8 cellular contexts compared by ENCODE assay signal in the genomic region with DNA sequence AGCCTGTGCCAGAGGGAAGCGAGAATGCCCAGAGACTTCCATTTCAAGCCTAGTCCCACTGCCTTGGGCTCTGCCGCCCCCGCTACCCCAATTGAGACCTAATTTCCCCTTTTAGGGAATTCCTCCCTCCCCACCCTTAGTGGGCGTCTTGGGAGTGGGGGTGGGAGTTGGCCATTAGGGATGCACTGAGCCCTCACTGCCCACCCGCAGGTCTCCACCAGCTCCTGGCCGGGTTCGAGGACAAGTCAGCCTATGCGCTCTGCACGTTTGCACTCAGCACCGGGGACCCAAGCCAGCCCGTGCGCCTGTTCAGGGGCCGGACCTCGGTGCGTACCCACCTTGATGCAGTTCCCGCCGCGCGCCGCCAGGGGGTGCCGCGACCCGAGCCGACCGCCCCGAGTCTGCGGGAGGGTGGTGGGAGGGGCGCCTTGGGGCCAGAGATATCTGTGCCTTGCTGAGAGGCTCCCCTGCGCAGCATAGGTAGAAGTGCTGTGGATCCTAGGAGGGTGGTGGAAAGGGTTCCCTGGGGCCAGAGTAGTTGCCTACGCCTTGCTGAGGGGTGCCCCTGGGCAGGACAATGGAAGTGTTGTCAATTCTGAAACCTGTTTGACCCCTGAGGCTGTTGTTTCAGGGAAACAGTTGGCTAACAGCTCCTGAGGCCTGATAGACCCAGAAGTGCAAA. TPM values are rescaled to one million over a fixed set of nuclear protein-coding genes. Genes with fewer than 3 reads are reported as not detected.
DNase-seq lines count a peak whose midpoint lies in the region; ATAC-seq and TF ChIP-seq lines count a peak whose summit lies in the region.

No MANE protein-coding gene starts in this region.

- peak; percentile 85 for TF ChIP-seq CTCF in GM06990 (IDR thresholded peaks at IDR 0.05; ENCODE audit: insufficient read depth, low read length, poor library complexity, severe bottlenecking)

- no peak overlapping the region for H3K27ac Mint-ChIP-seq in activated naive CD4-positive, alpha-beta T cell treated with anti-CD3 and anti-CD28 coated beads for 36 hours

- H3K4me3 ChIP-seq in GM06990 (replicated peaks; ENCODE audit: low read depth, low read length) = no peak overlapping the region

- ATAC-seq in HG02943 (IDR thresholded peaks at IDR 0.05; ENCODE audit: low read depth, unreplicated experiment) (peak; percentile 52), left cardiac atrium (peak; percentile 78 to 85), HG03571 (IDR thresholded peaks at IDR 0.05; ENCODE audit: unreplicated experiment) (no peak)

- H3K36me3 Mint-ChIP-seq in activated naive CD4-positive, alpha-beta T cell treated with anti-CD3 and anti-CD28 coated beads for 36 hours (ENCODE audit: low read depth) = peaks cover 20% of the 10 kb centered on the region

- no peaks in the 10 kb centered on the region for H3K27me3 ChIP-seq in GM06990 (replicated peaks; ENCODE audit: control insufficient read depth, insufficient read depth, low read length)

- intact Hi-C loops in activated naive CD4-positive, alpha-beta T cell treated with anti-CD3 and anti-CD28 coated beads for 36 hours (cut with micrococcal nuclease) = loop anchor here (1.0 kb wide), 2 partner anchors 58 to 98 kb away; no protein-coding TSS in a partner anchor
- intact Hi-C loops in left cardiac atrium (cut with DNase I) = no loop called here

- H3K36me3 ChIP-seq in GM06990 (ENCODE audit: control insufficient read depth, insufficient read depth, low read length) = peaks cover 25% of the 10 kb centered on the region

- DNase-seq in GM06990 (ENCODE audit: extremely low read depth, insufficient read length) = peak; percentile 75
- peak; percentile 66 to 73 for DNase-seq in SHP77 (lab: John Stamatoyannopoulos, UW)
- DNase-seq in activated naive CD4-positive, alpha-beta T cell treated with anti-CD3 and anti-CD28 coated beads for 36 hours = peak; percentile 76
- peak; percentile 66 for DNase-seq in left cardiac atrium
- peak; percentile 75 for DNase-seq in stimulated activated CD4-positive, alpha-beta T cell treated with anti-CD3 and anti-CD28 coated beads, Interleukin-12 subunit alpha, Interleukin-12 subunit beta, amount 100 ng/mL, for 4 hours
- no peak for DNase-seq in NCI-H1105 treated with DMSO at 0.1 percent for 48 hours (lab: John Stamatoyannopoulos, UW)

- no peaks in the 10 kb centered on the region for H3K9me3 Mint-ChIP-seq in activated naive CD4-positive, alpha-beta T cell treated with anti-CD3 and anti-CD28 coated beads for 36 hours

- peaks cover 21% of the 10 kb centered on the region for H3K4me1 Mint-ChIP-seq in activated naive CD4-positive, alpha-beta T cell treated with anti-CD3 and anti-CD28 coated beads for 36 hours (ENCODE audit: low read depth)

- H3K27me3 Mint-ChIP-seq in activated naive CD4-positive, alpha-beta T cell treated with anti-CD3 and anti-CD28 coated beads for 36 hours (ENCODE audit: low read depth) = no peaks in the 10 kb centered on the region

- H3K4me3 Mint-ChIP-seq in activated naive CD4-positive, alpha-beta T cell treated with anti-CD3 and anti-CD28 coated beads for 36 hours = no peak overlapping the region

- CTCF ChIA-PET in activated naive CD4-positive, alpha-beta T cell treated with anti-CD3 and anti-CD28 coated beads for 36 hours (lab: Charles Lee) = interaction anchor here (0.6 to 9.0 kb wide), 22 partner anchors 9 to 459 kb away, joined by 3 to 74 read pairs (median 4); partner anchors contain the start of gene ITPA

RNA-seq across cellular contexts. Expression of gene ITPA, which starts 9.2 kb away (rescaled TPM):
- total RNA-seq in activated naive CD4-positive, alpha-beta T cell treated with anti-CD3 and anti-CD28 coated beads for 36 hours = 10 to 100 TPM; 38.2 to 42.1 TPM
- total RNA-seq in left cardiac atrium = 10 to 100 TPM; 18.7 to 25.7 TPM

RNA-seq across cellular contexts. Expression of gene DDRGK1, which starts 14.0 kb away (rescaled TPM):
- 10 to 100 TPM; 78.2 to 79.5 TPM for total RNA-seq in activated naive CD4-positive, alpha-beta T cell treated with anti-CD3 and anti-CD28 coated beads for 36 hours
- 10 to 100 TPM; 39.3 to 44.8 TPM for total RNA-seq in left cardiac atrium

RNA-seq across cellular contexts. Expression of gene SLC4A11, which starts 20.5 kb away (rescaled TPM):
- under 1 TPM; 0.72 to 0.91 TPM for total RNA-seq in activated naive CD4-positive, alpha-beta T cell treated with anti-CD3 and anti-CD28 coated beads for 36 hours
- total RNA-seq in left cardiac atrium = under 1 TPM; 0.52 to 0.68 TPM

RNA-seq across cellular contexts. Expression of gene LZTS3, which starts 45.1 kb away (rescaled TPM):
- total RNA-seq in activated naive CD4-positive, alpha-beta T cell treated with anti-CD3 and anti-CD28 coated beads for 36 hours = 1 to 10 TPM; 1.2 to 1.4 TPM
- total RNA-seq in left cardiac atrium = 10 to 100 TPM; 12.0 to 13.2 TPM

RNA-seq across cellular contexts. Expression of gene FASTKD5, which starts 58.8 kb away (rescaled TPM):
- total RNA-seq in activated naive CD4-positive, alpha-beta T cell treated with anti-CD3 and anti-CD28 coated beads for 36 hours = 10 to 100 TPM; 11.8 to 12.0 TPM
- total RNA-seq in left cardiac atrium = 10 to 100 TPM; 18.2 to 22.5 TPM
